ENCODE assay signal across 24 cellular contexts in the genomic region with DNA sequence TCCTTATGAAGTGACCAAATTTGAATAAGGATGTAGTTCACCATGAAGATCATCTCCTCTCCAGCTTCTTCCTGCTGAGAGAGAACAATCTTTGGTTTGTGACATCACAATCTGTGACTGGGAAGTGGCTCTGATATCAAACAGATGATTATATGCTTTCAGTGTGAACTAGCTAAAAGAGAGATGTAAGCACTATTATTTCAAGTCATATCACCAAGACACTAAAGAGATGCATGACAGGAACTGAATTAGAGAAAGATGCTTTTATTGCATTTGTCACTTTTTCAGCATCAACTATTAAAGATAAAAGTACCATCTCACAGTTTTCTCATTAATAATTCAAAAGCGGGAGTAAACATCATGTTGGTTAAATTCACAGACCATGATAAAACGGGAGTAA. TPM values are rescaled to one million over a fixed set of nuclear protein-coding genes. Genes with fewer than 3 reads are reported as not detected.
"Had no signal": no experiment of that assay in that cellular context is flagged by ENCODE, and none has a peak within 500 bp of the region (broad histone marks: within the 10 kb centered on the region; RNA-seq: fewer than 3 reads in every experiment).

No MANE protein-coding gene starts in this region.

- H3K36me3 ChIP-seq: colonic mucosa, esophagus squamous epithelium, thyroid gland had no signal

- H3K4me3 ChIP-seq: colonic mucosa, esophagus squamous epithelium, hepatocyte, lung, psoas muscle, thyroid gland had no signal

- H3K4me1 ChIP-seq: colonic mucosa, esophagus squamous epithelium, parathyroid adenoma, thyroid gland had no signal

- DNase-seq: colonic mucosa; dermis blood vessel endothelial cell; esophagus squamous epithelium; foreskin fibroblast; kidney; left colon; left ventricle myocardium superior; mesenchymal stem cell; midbrain; psoas muscle; stimulated activated CD4-positive, alpha-beta T cell treated with anti-CD3 and anti-CD28 coated beads, Interleukin-2, amount 100 ng/mL, for 24 hours; stimulated activated CD4-positive, alpha-beta T cell treated with anti-CD3 and anti-CD28 coated beads, Interleukin-4, amount 100 ng/mL, for 4 hours; stimulated activated naive B cell treated with anti-CD40 and anti-IgM and Interleukin-4, amounts not matched to agents 10 μg/mL and 1 μg/mL and 100 μg/mL, for 72 hours; stimulated activated naive CD8-positive, alpha-beta T cell treated with anti-CD3 and anti-CD28 coated beads, Interleukin-15, amount 100 ng/mL, for 72 hours; thyroid gland had no signal

- ATAC-seq: left colon; left ventricle myocardium superior; psoas muscle; sciatic nerve; stimulated activated naive B cell treated with anti-CD40 and anti-IgM and Interleukin-4, amounts not matched to agents 10 μg/mL and 1 μg/mL and 100 μg/mL, for 72 hours; stimulated activated naive CD8-positive, alpha-beta T cell treated with anti-CD3 and anti-CD28 coated beads, Interleukin-15, amount 100 ng/mL, for 72 hours had no signal

- H3K27ac ChIP-seq: colonic mucosa, esophagus squamous epithelium, hepatocyte, parathyroid adenoma, psoas muscle, thyroid gland had no signal

- FAIRE-seq: urothelium cell line had no signal

- H3K27me3 ChIP-seq: colonic mucosa, esophagus squamous epithelium, hepatocyte, thyroid gland had no signal

- H3K9me3 ChIP-seq: colonic mucosa, esophagus squamous epithelium, psoas muscle, thyroid gland had no signal

- H3K4me2 ChIP-seq: hepatocyte had no signal

RNA-seq across cellular contexts. Expression of a gene that starts 3.5 kb away (rescaled TPM):
- total RNA-seq: colonic mucosa, epithelial cell of proximal tubule, esophagus squamous epithelium, hepatocyte, left colon, left ventricle myocardium superior, omental fat pad, psoas muscle, skeletal muscle tissue, subcutaneous adipose tissue, thyroid gland had no signal
- polyA plus RNA-seq: hepatocyte had no signal
